Comparison of ENCODE assay signal across 8 cellular contexts in genomic region chr19:37251308-37252229, GRCh38. TPM values are rescaled to one million over a fixed set of nuclear protein-coding genes. Genes with fewer than 3 reads are reported as not detected.
A peak's percentile ranks its signal among the peaks of the same experiment; 100 is the strongest.
DNase-seq lines count a peak whose midpoint lies in the region; ATAC-seq and TF ChIP-seq lines count a peak whose summit lies in the region.

No MANE protein-coding gene starts in this region.

- no peak overlapping the region for H3K4me3 ChIP-seq in GM23338

- H3K4me1 Mint-ChIP-seq in GM23338: no peaks in the 10 kb centered on the region
- no peaks in the 10 kb centered on the region for H3K4me1 Mint-ChIP-seq in activated naive CD8-positive, alpha-beta T cell treated with anti-CD3 and anti-CD28 coated beads, Interleukin-2, amount 50 U/mL, for 24 hours

- H3K9me2 ChIP-seq in GM23338 (ENCODE audit: insufficient read depth): no peaks in the 10 kb centered on the region

- H3K36me3 ChIP-seq in GM23338 (ENCODE audit: insufficient read depth): peaks cover 5% of the 10 kb centered on the region; the same call in 1 of the 2 replicates

- peak overlapping the region; percentile 71; the same call in 2 of the 3 replicates for H3K4me3 Mint-ChIP-seq in GM23338
- peak overlapping the region; percentile 63 for H3K4me3 Mint-ChIP-seq in activated naive CD8-positive, alpha-beta T cell treated with anti-CD3 and anti-CD28 coated beads, Interleukin-2, amount 50 U/mL, for 24 hours

- H3F3A ChIP-seq in GM23338 (replicated peaks; ENCODE audit: low read depth): no peaks in the 10 kb centered on the region

- intact Hi-C loops in Right ventricle myocardium inferior (cut with DNase I): loop anchor here (10.0 kb wide), 1 partner anchor 63 kb away; no protein-coding TSS in a partner anchor

- no peaks in the 10 kb centered on the region for H3K27me3 ChIP-seq in GM23338 (ENCODE audit: insufficient read depth)

- H3K27me3 Mint-ChIP-seq in GM23338 (ENCODE audit: insufficient read depth, low read depth, poor library complexity): peaks cover 2% of the 10 kb centered on the region
- H3K27me3 Mint-ChIP-seq in activated naive CD8-positive, alpha-beta T cell treated with anti-CD3 and anti-CD28 coated beads, Interleukin-2, amount 50 U/mL, for 24 hours: no peaks in the 10 kb centered on the region

- no peak overlapping the region for H3K27ac Mint-ChIP-seq in GM23338
- H3K27ac Mint-ChIP-seq in activated naive CD8-positive, alpha-beta T cell treated with anti-CD3 and anti-CD28 coated beads, Interleukin-2, amount 50 U/mL, for 24 hours: peak overlapping the region; percentile 29

- DNase-seq in AG09319 (ENCODE audit: extremely low read depth, low read depth) (peak; percentile 89), GM23338 (ENCODE audit: low spot score) (no peak), NCI-H524 treated with DMSO at 0.1 percent for 48 hours (lab: John Stamatoyannopoulos, UW) (peak; percentile 99), Right ventricle myocardium inferior (ENCODE audit: missing footprints) (peak; percentile 78), pulmonary artery endothelial cell (ENCODE audit: low read depth, low spot score) (peak; percentile 96)
- DNase-seq in activated naive CD8-positive, alpha-beta T cell treated with anti-CD3 and anti-CD28 coated beads, Interleukin-2, amount 50 U/mL, for 24 hours: peak; percentile 45

- no peak overlapping the region for H3K27ac ChIP-seq in GM23338 (ENCODE audit: low read depth)

- peak; percentile 99 for ATAC-seq in GM23338
- ATAC-seq in activated naive CD8-positive, alpha-beta T cell treated with anti-CD3 and anti-CD28 coated beads, Interleukin-2, amount 50 U/mL, for 24 hours: peak; percentile 46
- peak; percentile 98 for ATAC-seq in Right ventricle myocardium inferior
- ATAC-seq in GM21447 (IDR thresholded peaks at IDR 0.05; ENCODE audit: unreplicated experiment): no peak
- no peak for ATAC-seq in HG02970 (IDR thresholded peaks at IDR 0.05; ENCODE audit: low FRiP score, unreplicated experiment)

- H3K4me2 ChIP-seq in GM23338: no peak overlapping the region

- no peaks in the 10 kb centered on the region for H4K20me1 ChIP-seq in GM23338 (replicated peaks; ENCODE audit: insufficient read depth)

- TF ChIP-seq CTCF in AG09319 (IDR thresholded peaks at IDR 0.05; ENCODE audit: low read depth, low read length) (no peak), GM23338 (conservative IDR thresholded peaks at IDR 0.05; ENCODE audit: low read depth in 2 of 2) (no peak)

- no peaks in the 10 kb centered on the region for H3K79me2 ChIP-seq in GM23338 (replicated peaks; ENCODE audit: insufficient read depth)

- peaks cover 88% of the 10 kb centered on the region for H3K9me3 Mint-ChIP-seq in GM23338
- peaks cover 63% of the 10 kb centered on the region for H3K9me3 Mint-ChIP-seq in activated naive CD8-positive, alpha-beta T cell treated with anti-CD3 and anti-CD28 coated beads, Interleukin-2, amount 50 U/mL, for 24 hours

- peaks cover 28% of the 10 kb centered on the region for H3K36me3 Mint-ChIP-seq in GM23338 (ENCODE audit: low read depth)
- peaks cover 41% of the 10 kb centered on the region for H3K36me3 Mint-ChIP-seq in activated naive CD8-positive, alpha-beta T cell treated with anti-CD3 and anti-CD28 coated beads, Interleukin-2, amount 50 U/mL, for 24 hours (ENCODE audit: low read depth)

- no peaks in the 10 kb centered on the region for H3K4me1 ChIP-seq in GM23338 (ENCODE audit: insufficient read depth)

- no peak overlapping the region for H2AFZ ChIP-seq in GM23338

TF ChIP-seq in GM23338, 12 proteins besides CTCF, POLR2A, EP300 and RAD21:
- TF ChIP-seq NANOG (IDR thresholded peaks at IDR 0.05; ENCODE audit: borderline replicate concordance): no peak
- TF ChIP-seq POLR2AphosphoS5 (IDR thresholded peaks at IDR 0.05; ENCODE audit: low read depth): no peak
- no peak for TF ChIP-seq CREB1 (CRISPR knock-in tag; IDR thresholded peaks at IDR 0.05; ENCODE audit: low read depth)
- no peak for TF ChIP-seq EZH2 (IDR thresholded peaks at IDR 0.05; ENCODE audit: low read depth, unreplicated experiment)
- TF ChIP-seq EZH2phosphoT487 (IDR thresholded peaks at IDR 0.05; ENCODE audit: unreplicated experiment): no peak
- no peak for TF ChIP-seq ZNF114 (CRISPR knock-in tag; IDR thresholded peaks at IDR 0.05)

RNA-seq across cellular contexts. Expression of gene ZNF383, which starts 33.6 kb away (rescaled TPM):
- 4.7 and 6.7 TPM in 2 replicates for total RNA-seq in GM23338 (2014; rRNA removed; shearing (Covaris generic))
- 1.5 and 3.1 TPM in 2 replicates for polyA plus RNA-seq in GM23338 (2016; fragmentation: Nextera tagmentation; extraction: Ambion mirVana)
- total RNA-seq in Right ventricle myocardium inferior: 9.1 TPM
- 3.0 and 6.3 TPM in 2 replicates for total RNA-seq in pulmonary artery endothelial cell

RNA-seq across cellular contexts. Expression of gene ZNF585B, which starts 41.2 kb away (rescaled TPM):
- 10.3 and 11.7 TPM in 2 replicates for total RNA-seq in GM23338 (2014; rRNA removed; shearing (Covaris generic))
- 3.6 and 4.0 TPM in 2 replicates for polyA plus RNA-seq in GM23338 (2016; fragmentation: Nextera tagmentation; extraction: Ambion mirVana)
- 10.7 TPM for total RNA-seq in Right ventricle myocardium inferior
- 10.7 and 16.7 TPM in 2 replicates for total RNA-seq in pulmonary artery endothelial cell

Comparison
In these comparisons a context has a peak if more than half of its experiments do, and no peak if none do; other contexts are left out.
1. ATAC-seq: peak in GM23338 (single experiment), activated naive CD8-positive, alpha-beta T cell treated with anti-CD3 and anti-CD28 coated beads, Interleukin-2, amount 50 U/mL, for 24 hours (single experiment) and Right ventricle myocardium inferior (single experiment); none in GM21447 (single experiment) and HG02970 (single experiment).